In the genomic region with DNA sequence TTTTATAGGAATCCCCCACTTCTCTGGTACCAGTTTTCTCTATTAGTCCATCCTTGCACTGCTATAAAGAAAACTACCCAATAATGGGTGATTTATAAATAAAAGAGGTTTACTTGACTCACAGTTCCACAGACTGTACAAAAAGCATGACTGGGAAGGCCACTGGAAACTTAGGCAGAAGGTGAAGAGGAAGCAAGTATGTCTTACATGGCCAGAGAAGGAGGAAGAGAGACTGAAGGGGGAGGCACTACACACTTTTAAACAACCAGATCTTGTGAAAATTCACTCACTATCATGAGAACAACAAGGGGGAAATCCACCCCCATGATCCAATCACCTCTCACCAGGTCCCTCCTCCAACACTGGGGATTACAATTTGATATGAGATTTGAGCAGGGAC, we compare ENCODE assay signal across 33 cellular contexts.
"Had no signal": no experiment of that assay in that cellular context is flagged by ENCODE, and none has a peak within 500 bp of the region (broad histone marks: within the 10 kb centered on the region; RNA-seq: fewer than 3 reads in every experiment).

No MANE protein-coding gene starts in this region.

- H3K27ac ChIP-seq: ascending aorta, body of pancreas, SJSA1 had no signal

- H3K4me3 Mint-ChIP-seq: activated B cell treated with CpG ODN at 0.5 μM for 24 hours; activated CD4-positive, alpha-beta T cell treated with anti-CD3 and anti-CD28 coated beads, Interleukin-2, amount 10 ng/mL, durations not matched to agents 24 days and 14 days; activated CD8-positive, alpha-beta memory T cell treated with anti-CD3 and anti-CD28 coated beads, Interleukin-2, amount 10 ng/mL, durations not matched to agents 7 days and 5 days; activated naive CD8-positive, alpha-beta T cell treated with anti-CD3 and anti-CD28 coated beads, Interleukin-2, amount 50 U/mL, for 24 hours; activated T-cell treated with anti-CD3 and anti-CD28 coated beads, Interleukin-2, amount 50 U/mL, for 24 hours; activated T-helper 1 cell treated with anti-CD3 and anti-CD28 coated beads, Interleukin-12 subunit alpha, Interleukin-12 subunit beta, Interleukin-2, Interleukin-4 antibody, amounts not matched to agents 30 ng/mL and 10 ng/mL and 1 ng/mL, durations not matched to agents 14 hours and 24 hours and 36 hours; T-helper 17 cell had no signal

- DNase-seq: activated B cell treated with CpG ODN at 0.5 μM for 24 hours; activated CD4-positive, alpha-beta T cell treated with anti-CD3 and anti-CD28 coated beads for 1 hour; activated CD4-positive, alpha-beta T cell treated with anti-CD3 and anti-CD28 coated beads, Interleukin-2, amount 10 ng/mL, durations not matched to agents 24 days and 14 days; activated CD4-positive, alpha-beta T cell treated with anti-CD3 and anti-CD28 coated beads, Interleukin-2, amount 50 U/mL, for 48 hours; activated CD8-positive, alpha-beta memory T cell treated with anti-CD3 and anti-CD28 coated beads, Interleukin-2, amount 10 ng/mL, durations not matched to agents 7 days and 5 days; activated effector memory CD4-positive, alpha-beta T cell treated with anti-CD3 and anti-CD28 coated beads, Interleukin-2, amount 50 U/mL, for 16 hours; activated naive CD4-positive, alpha-beta T cell treated with Interleukin-2 at 50 U/mL for 16 hours; activated naive CD8-positive, alpha-beta T cell treated with anti-CD3 and anti-CD28 coated beads, Interleukin-2, amount 50 U/mL, for 24 hours; activated T-cell treated with anti-CD3 and anti-CD28 coated beads, Interleukin-2, amount 50 U/mL, for 24 hours; amniotic stem cell; body of pancreas; central memory CD4-positive, alpha-beta T cell; Karpas-422; MM.1S; NCI-H1092 treated with DMSO at 0.1 percent for 48 hours; NCI-H1417 treated with DMSO at 0.1 percent for 48 hours; NCI-H1694 treated with DMSO at 0.1 percent for 48 hours; NCI-H2029 treated with DMSO at 0.1 percent for 48 hours; NCI-H345; NCI-H510A treated with DMSO at 0.1 percent for 48 hours; NCI-H69; NK-92 treated with Interleukin-12 subunit alpha and Interleukin-12 subunit beta, amount 100 ng/mL, for 24 hours; OCI-M1; RPMI8226; T-helper 17 cell; T-helper 9 cell had no signal

- H3K4me3 ChIP-seq: ascending aorta, body of pancreas, SJSA1 had no signal

- H3K4me1 Mint-ChIP-seq: activated CD4-positive, alpha-beta T cell treated with anti-CD3 and anti-CD28 coated beads, Interleukin-2, amount 10 ng/mL, durations not matched to agents 24 days and 14 days; activated CD8-positive, alpha-beta memory T cell treated with anti-CD3 and anti-CD28 coated beads, Interleukin-2, amount 10 ng/mL, durations not matched to agents 7 days and 5 days; T-helper 17 cell had no signal

- H3K4me1 ChIP-seq: ascending aorta, body of pancreas, SJSA1 had no signal

- H3K27me3 Mint-ChIP-seq: activated B cell treated with CpG ODN at 0.5 μM for 24 hours had no signal

- H3K9me3 ChIP-seq: SJSA1 had no signal

- ATAC-seq: activated CD8-positive, alpha-beta memory T cell treated with anti-CD3 and anti-CD28 coated beads, Interleukin-2, amount 10 ng/mL, durations not matched to agents 7 days and 5 days; activated naive CD4-positive, alpha-beta T cell treated with anti-CD3 and anti-CD28 coated beads, Interleukin-2, amount 50 U/mL, for 72 hours; activated naive CD8-positive, alpha-beta T cell treated with anti-CD3 and anti-CD28 coated beads, Interleukin-2, amount 50 U/mL, for 24 hours; body of pancreas; Panc1; Right ventricle myocardium inferior; SK-N-SH treated with all-trans-retinoic acid at 6 μM for 48 hours; T-helper 17 cell had no signal

- H3K36me3 ChIP-seq: ascending aorta, SJSA1 had no signal

- H3K27me3 ChIP-seq: ascending aorta, body of pancreas, SJSA1 had no signal

- H3K27ac Mint-ChIP-seq: activated CD4-positive, alpha-beta T cell treated with anti-CD3 and anti-CD28 coated beads, Interleukin-2, amount 10 ng/mL, durations not matched to agents 24 days and 14 days; activated CD8-positive, alpha-beta memory T cell treated with anti-CD3 and anti-CD28 coated beads, Interleukin-2, amount 10 ng/mL, durations not matched to agents 7 days and 5 days; activated naive CD4-positive, alpha-beta T cell treated with anti-CD3 and anti-CD28 coated beads, Interleukin-2, amount 50 U/mL, for 72 hours; activated naive CD8-positive, alpha-beta T cell treated with anti-CD3 and anti-CD28 coated beads, Interleukin-2, amount 50 U/mL, for 24 hours; activated T-cell treated with anti-CD3 and anti-CD28 coated beads, Interleukin-2, amount 50 U/mL, for 24 hours; activated T-helper 1 cell treated with anti-CD3 and anti-CD28 coated beads, Interleukin-12 subunit alpha, Interleukin-12 subunit beta, Interleukin-2, Interleukin-4 antibody, amounts not matched to agents 30 ng/mL and 10 ng/mL and 1 ng/mL, durations not matched to agents 14 hours and 24 hours and 36 hours; T-helper 17 cell had no signal
